Comparison of ENCODE assay signal across 9 cellular contexts in the genomic region with DNA sequence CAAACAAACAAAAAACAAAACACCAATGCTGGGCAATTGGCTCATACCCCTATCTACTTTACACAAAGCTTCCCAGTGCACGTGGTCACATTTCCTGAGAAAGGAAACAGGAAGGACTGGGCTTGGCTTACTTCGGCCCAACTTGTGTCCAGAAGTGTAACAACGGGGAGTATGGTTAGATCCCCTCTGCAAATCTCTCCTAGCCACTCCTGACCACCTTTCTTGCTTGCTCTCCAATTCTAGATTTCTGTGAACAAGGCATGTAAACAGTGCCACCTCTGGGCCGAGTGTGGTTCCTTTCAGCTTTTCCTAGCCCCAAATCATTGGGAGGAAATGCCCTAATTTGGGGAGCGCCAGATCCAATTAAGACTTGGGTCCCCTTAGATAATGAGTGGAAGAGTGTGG. TPM values are rescaled to one million over a fixed set of nuclear protein-coding genes. Genes with fewer than 3 reads are reported as not detected.
A peak's percentile ranks its signal among the peaks of the same experiment; 100 is the strongest.
DNase-seq lines count a peak whose midpoint lies in the region; ATAC-seq lines count a peak whose summit lies in the region.
"Had no signal": no experiment of that assay in that cellular context is flagged by ENCODE, and none has a peak within 500 bp of the region (broad histone marks: within the 10 kb centered on the region; RNA-seq: fewer than 3 reads in every experiment).

No MANE protein-coding gene starts in this region.

- peaks cover 50% of the 10 kb centered on the region for H3K36me3 Mint-ChIP-seq in dendritic cell treated with granulocyte-macrophage colony-stimulating factor and Interleukin-4, amounts not matched to agents 40 ng/mL and 50 ng/mL, for 4 days (ENCODE audit: low read depth)

- ATAC-seq in HG03521 (IDR thresholded peaks at IDR 0.05; ENCODE audit: unreplicated experiment) (no peak), HG03432 (IDR thresholded peaks at IDR 0.05; ENCODE audit: unreplicated experiment) (no peak), GM19328 (IDR thresholded peaks at IDR 0.05; ENCODE audit: unreplicated experiment) (no peak)

- peak; percentile 12 to 30 for DNase-seq in AML-193 (lab: John Stamatoyannopoulos, UW)
- peak; percentile 10 for DNase-seq in LHCN-M2 (ENCODE audit: low read depth)
- DNase-seq in midbrain (lab: John Stamatoyannopoulos, UW): peak; percentile 29
- DNase-seq in amniotic stem cell (lab: John Stamatoyannopoulos, UW): no peak
- DNase-seq: NCI-H526 had no signal

- H3K27ac Mint-ChIP-seq in dendritic cell treated with granulocyte-macrophage colony-stimulating factor and Interleukin-4, amounts not matched to agents 40 ng/mL and 50 ng/mL, for 4 days: peak overlapping the region; percentile 72

- intact Hi-C loops in dendritic cell treated with granulocyte-macrophage colony-stimulating factor and Interleukin-4, amounts not matched to agents 40 ng/mL and 50 ng/mL, for 4 days (cut with micrococcal nuclease): no loop called here

- no peaks in the 10 kb centered on the region for H3K9me3 Mint-ChIP-seq in dendritic cell treated with granulocyte-macrophage colony-stimulating factor and Interleukin-4, amounts not matched to agents 40 ng/mL and 50 ng/mL, for 4 days

- peak overlapping the region; percentile 7 for H3K4me3 Mint-ChIP-seq in dendritic cell treated with granulocyte-macrophage colony-stimulating factor and Interleukin-4, amounts not matched to agents 40 ng/mL and 50 ng/mL, for 4 days

- peaks cover 68% of the 10 kb centered on the region for H3K4me1 Mint-ChIP-seq in dendritic cell treated with granulocyte-macrophage colony-stimulating factor and Interleukin-4, amounts not matched to agents 40 ng/mL and 50 ng/mL, for 4 days (ENCODE audit: low read depth)

- H3K27me3 Mint-ChIP-seq in dendritic cell treated with granulocyte-macrophage colony-stimulating factor and Interleukin-4, amounts not matched to agents 40 ng/mL and 50 ng/mL, for 4 days: no peaks in the 10 kb centered on the region

RNA-seq across cellular contexts. Expression of gene FRAT2, which starts 21.0 kb away (rescaled TPM):
- total RNA-seq in LHCN-M2 (2014; rRNA removed): 4.8 and 5.2 TPM in 2 replicates
- polyA plus RNA-seq in LHCN-M2 (2012): 1.1 TPM

RNA-seq across cellular contexts. Expression of gene FRAT1, which starts 36.5 kb away (rescaled TPM):
- total RNA-seq in LHCN-M2 (2014; rRNA removed): 1.5 and 1.7 TPM in 2 replicates
- polyA plus RNA-seq in LHCN-M2 (2012): 0.68 TPM

RNA-seq across cellular contexts. Expression of gene RRP12, which starts 45.6 kb away (rescaled TPM):
- 24.7 and 32.8 TPM in 2 replicates for total RNA-seq in LHCN-M2 (2014; rRNA removed)
- polyA plus RNA-seq in LHCN-M2 (2012): 18.2 TPM
